ENCODE assay signal across 16 cellular contexts in the genomic region with DNA sequence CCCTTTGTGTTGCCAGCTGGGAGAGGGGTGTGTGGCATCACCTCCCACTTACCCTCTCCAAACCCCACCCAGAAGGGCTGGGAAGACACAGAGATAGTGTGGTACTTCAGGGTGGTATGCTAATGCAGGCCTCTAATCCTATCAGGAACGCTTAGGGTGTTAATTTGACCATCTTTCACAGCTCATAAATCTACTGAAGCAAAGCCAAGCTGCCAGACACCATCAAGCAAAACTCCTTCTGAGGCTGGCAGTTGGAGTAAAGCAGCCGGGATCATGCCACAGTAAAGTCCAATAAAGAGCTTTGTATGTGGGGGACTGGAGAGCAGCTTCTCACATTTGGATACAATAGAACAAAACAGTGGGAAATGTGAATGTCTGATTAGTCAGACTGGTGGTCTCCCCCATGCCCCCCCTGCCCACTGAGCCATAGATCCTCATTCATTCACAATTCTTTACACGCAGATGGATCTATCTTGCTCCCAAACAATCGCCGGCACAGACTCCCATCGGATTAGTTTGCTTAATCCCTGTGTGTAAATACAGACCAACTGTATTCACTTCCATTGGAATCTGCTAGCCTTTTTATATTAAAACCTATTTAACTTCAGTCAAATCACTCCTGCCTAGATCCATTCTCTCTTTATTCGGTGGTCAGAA. TPM values are rescaled to one million over a fixed set of nuclear protein-coding genes. Genes with fewer than 3 reads are reported as not detected.
A peak's percentile ranks its signal among the peaks of the same experiment; 100 is the strongest.
DNase-seq lines count a peak whose midpoint lies in the region; ATAC-seq and FAIRE-seq lines count a peak whose summit lies in the region.
"Had no signal": no experiment of that assay in that cellular context is flagged by ENCODE, and none has a peak within 500 bp of the region (broad histone marks: within the 10 kb centered on the region; RNA-seq: fewer than 3 reads in every experiment).

No MANE protein-coding gene starts in this region.

- H2AK5ac ChIP-seq in neuronal stem cell (ENCODE audit: low read depth, low read length) = no peak overlapping the region

- peak overlapping the region; percentile 74 for H2AFZ ChIP-seq in neuronal stem cell (ENCODE audit: low read length)

- DNase-seq in NCI-H446 treated with DMSO at 0.1 percent for 48 hours (lab: John Stamatoyannopoulos, UW) (peak; percentile 15), neuronal stem cell (ENCODE audit: low spot score) (peak; percentile 69), AG08395 (ENCODE audit: low spot score) (no peak), caudate nucleus (lab: John Stamatoyannopoulos, UW) (no peak)
- DNase-seq: BE2C; HCEC 1CT; KG1; mucosa of descending colon; NCI-H1048; Right ventricle myocardium superior; stimulated activated CD4-positive, alpha-beta T cell treated with anti-CD3 and anti-CD28 coated beads, Interleukin-2, amount 100 ng/mL, for 48 hours had no signal

- H4K8ac ChIP-seq in neuronal stem cell (ENCODE audit: low read depth, low read length) = no peak overlapping the region

- no peak overlapping the region for H3K4ac ChIP-seq in neuronal stem cell (ENCODE audit: low read length)

- no peak overlapping the region for H2BK12ac ChIP-seq in neuronal stem cell (ENCODE audit: low read length)

- FAIRE-seq in G401.6 (lab: Jason Lieb, UNC) = peak; percentile 44
- FAIRE-seq: endometrium had no signal

- H3K4me3 ChIP-seq in ectodermal cell (ENCODE audit: insufficient read depth, low read depth, low read length) = no peak overlapping the region
- peak overlapping the region in 1 of 2 donors; percentile 14 for H3K4me3 ChIP-seq in neuronal stem cell (ENCODE audit: low read length in 2 of 2)
- H3K4me3 ChIP-seq: mucosa of descending colon had no signal

- H3K9me3 ChIP-seq in ectodermal cell (ENCODE audit: control insufficient read depth, low read length) (no peaks in the 10 kb centered on the region), neuronal stem cell (replicated peaks in 1 of 2; ENCODE audit: control insufficient read depth in 2 of 2, insufficient read depth in 1 of 2, low read depth in 1 of 2, low read length in 2 of 2) (peaks cover 0 to 4% of the 10 kb centered on the region in 2 donors)
- H3K9me3 ChIP-seq: BE2C, mucosa of descending colon had no signal

- no peak for ATAC-seq in HG02970 (IDR thresholded peaks at IDR 0.05; ENCODE audit: low FRiP score, unreplicated experiment)

- H3K23ac ChIP-seq in neuronal stem cell (ENCODE audit: low read depth, low read length, poor library complexity) = no peak overlapping the region

- no peaks in the 10 kb centered on the region for H3K79me1 ChIP-seq in neuronal stem cell (ENCODE audit: low read depth, low read length)

- no peak overlapping the region for H2BK15ac ChIP-seq in neuronal stem cell (ENCODE audit: low read length)

- WGBS in ectodermal cell, 2 experiments = 12 to 16% methylated on average over 7 of the region's 7 CpGs
- WGBS in neuronal stem cell (ENCODE audit: extremely low coverage in 2 of 2, insufficient read length in 2 of 2, insufficient replicate concordance in 1 of 2), 2 donors = no CpG with 5 or more reads among the region's 7 CpGs

- H3K27ac ChIP-seq in ectodermal cell (ENCODE audit: insufficient read depth, low read depth, low read length, poor library complexity, severe bottlenecking) = peak overlapping the region; percentile 85
- peak overlapping the region; percentile 91 for H3K27ac ChIP-seq in neuronal stem cell (replicated peaks; ENCODE audit: low read length)
- no peak overlapping the region for H3K27ac ChIP-seq in caudate nucleus (ENCODE audit: low read depth, low read length)
- H3K27ac ChIP-seq: HL-60 had no signal

- no peak overlapping the region for H2BK120ac ChIP-seq in neuronal stem cell (ENCODE audit: low read depth, low read length)

- no peak overlapping the region for H3K9ac ChIP-seq in neuronal stem cell (ENCODE audit: low read depth, low read length, poor library complexity)

- H4K91ac ChIP-seq in neuronal stem cell (ENCODE audit: low read depth, low read length, poor library complexity) = no peak overlapping the region

- H3K27me3 ChIP-seq in ectodermal cell (ENCODE audit: control insufficient read depth, insufficient read depth, low read length, poor library complexity, severe bottlenecking) = no peaks in the 10 kb centered on the region
- no peaks in the 10 kb centered on the region for H3K27me3 ChIP-seq in neuronal stem cell (ENCODE audit: control insufficient read depth in 3 of 3, insufficient read depth in 3 of 3, low read depth in 1 of 3, low read length in 3 of 3)
- H3K27me3 ChIP-seq: BE2C had no signal

- H3K36me3 ChIP-seq in ectodermal cell (ENCODE audit: control insufficient read depth, insufficient read depth, low read length) (no peaks in the 10 kb centered on the region), neuronal stem cell (replicated peaks in 1 of 2; ENCODE audit: control insufficient read depth in 2 of 2, insufficient read depth in 2 of 2, low read length in 2 of 2) (no peaks in the 10 kb centered on the region)
- H3K36me3 ChIP-seq: BE2C had no signal

- H3K18ac ChIP-seq in neuronal stem cell (ENCODE audit: low read length) = peak overlapping the region; percentile 15

- no peak overlapping the region for H2BK5ac ChIP-seq in neuronal stem cell (ENCODE audit: low read length)

- H3K4me1 ChIP-seq in ectodermal cell (ENCODE audit: control insufficient read depth, insufficient read depth, low read length) (peaks cover 34% of the 10 kb centered on the region), neuronal stem cell (ENCODE audit: control insufficient read depth in 2 of 2, insufficient read depth in 1 of 2, low read depth in 1 of 2, low read length in 2 of 2) (peaks cover 26 to 28% of the 10 kb centered on the region in 2 donors)

- peak overlapping the region; percentile 27 for H3K4me2 ChIP-seq in neuronal stem cell (ENCODE audit: insufficient read depth, low read length, poor library complexity, severe bottlenecking)

- no peak overlapping the region for H3K14ac ChIP-seq in neuronal stem cell (ENCODE audit: low read length)

RNA-seq across cellular contexts. Expression of gene FGFBP3, which starts 29.6 kb away (rescaled TPM):
- polyA plus RNA-seq in ectodermal cell (2013, experiment 1 of 4) = 141 TPM
- 77.0 TPM for polyA plus RNA-seq in ectodermal cell (2013, experiment 2 of 4)
- polyA plus RNA-seq in ectodermal cell (2013, experiment 3 of 4) = 63.8 TPM
- 72.5 TPM for polyA plus RNA-seq in ectodermal cell (2013, experiment 4 of 4)
- polyA plus RNA-seq in neuronal stem cell (2013, experiment 1 of 2) = 428 TPM
- 429 TPM for polyA plus RNA-seq in neuronal stem cell (2013, experiment 2 of 2)

RNA-seq across cellular contexts. Expression of gene BTAF1, which starts 43.9 kb away (rescaled TPM):
- 46.8 TPM for polyA plus RNA-seq in ectodermal cell (2013, experiment 1 of 4)
- polyA plus RNA-seq in ectodermal cell (2013, experiment 2 of 4) = 54.5 TPM
- 37.2 TPM for polyA plus RNA-seq in ectodermal cell (2013, experiment 3 of 4)
- 43.4 TPM for polyA plus RNA-seq in ectodermal cell (2013, experiment 4 of 4)
- polyA plus RNA-seq in neuronal stem cell (2013, experiment 1 of 2) = 34.9 TPM
- polyA plus RNA-seq in neuronal stem cell (2013, experiment 2 of 2) = 34.6 TPM

Comparison
In these comparisons a context has a peak if more than half of its experiments do, and no peak if none do; other contexts are left out.
1. DNase-seq: peak in NCI-H446 treated with DMSO at 0.1 percent for 48 hours (single experiment) and neuronal stem cell (single experiment); none in AG08395 (single experiment) and caudate nucleus (0 of 61).